2 cellular contexts compared by ENCODE assay signal in genomic region chr14:33879684-33880286, GRCh38.
TF ChIP-seq lines count a peak whose summit lies in the region.

No MANE protein-coding gene starts in this region.

TF ChIP-seq in IMR-90, 13 proteins besides CTCF, POLR2A, EP300 and RAD21:
- no peak for TF ChIP-seq MAZ (IDR thresholded peaks at IDR 0.05; ENCODE audit: borderline replicate concordance, low read depth, low read length)
- TF ChIP-seq NFE2L2 (IDR thresholded peaks at IDR 0.05; ENCODE audit: low read depth, low read length), result no peak
- no peak for TF ChIP-seq RCOR1 (IDR thresholded peaks at IDR 0.05; ENCODE audit: insufficient replicate concordance, low read length)
- peak; percentile 39 for TF ChIP-seq MAFK (IDR thresholded peaks at IDR 0.05; ENCODE audit: low read depth, low read length)

TF ChIP-seq in GM23338, 12 proteins besides CTCF, POLR2A, EP300 and RAD21:
- TF ChIP-seq EZH2phosphoT487 (IDR thresholded peaks at IDR 0.05; ENCODE audit: unreplicated experiment), result no peak
- TF ChIP-seq STAT1 (IDR thresholded peaks at IDR 0.05; ENCODE audit: unreplicated experiment), result no peak
- no peak for TF ChIP-seq CREB1 (CRISPR knock-in tag; IDR thresholded peaks at IDR 0.05; ENCODE audit: low read depth)
- TF ChIP-seq POLR2AphosphoS5 (IDR thresholded peaks at IDR 0.05; ENCODE audit: low read depth), result no peak
- TF ChIP-seq NANOG (IDR thresholded peaks at IDR 0.05; ENCODE audit: borderline replicate concordance), result no peak
- no peak for TF ChIP-seq ETS1 (IDR thresholded peaks at IDR 0.05)
- TF ChIP-seq ZNF462 (CRISPR knock-in tag; IDR thresholded peaks at IDR 0.05), result no peak
- no peak for TF ChIP-seq JUNB (IDR thresholded peaks at IDR 0.05; ENCODE audit: unreplicated experiment)
- TF ChIP-seq ZNF331 (CRISPR knock-in tag; IDR thresholded peaks at IDR 0.05; ENCODE audit: low read depth), result no peak
- no peak for TF ChIP-seq ZNF114 (CRISPR knock-in tag; IDR thresholded peaks at IDR 0.05)
- no peak for TF ChIP-seq REST (IDR thresholded peaks at IDR 0.05; ENCODE audit: unreplicated experiment)
- TF ChIP-seq EZH2 (IDR thresholded peaks at IDR 0.05; ENCODE audit: low read depth, unreplicated experiment), result no peak
